8 cellular contexts compared by ENCODE assay signal in the genomic region with DNA sequence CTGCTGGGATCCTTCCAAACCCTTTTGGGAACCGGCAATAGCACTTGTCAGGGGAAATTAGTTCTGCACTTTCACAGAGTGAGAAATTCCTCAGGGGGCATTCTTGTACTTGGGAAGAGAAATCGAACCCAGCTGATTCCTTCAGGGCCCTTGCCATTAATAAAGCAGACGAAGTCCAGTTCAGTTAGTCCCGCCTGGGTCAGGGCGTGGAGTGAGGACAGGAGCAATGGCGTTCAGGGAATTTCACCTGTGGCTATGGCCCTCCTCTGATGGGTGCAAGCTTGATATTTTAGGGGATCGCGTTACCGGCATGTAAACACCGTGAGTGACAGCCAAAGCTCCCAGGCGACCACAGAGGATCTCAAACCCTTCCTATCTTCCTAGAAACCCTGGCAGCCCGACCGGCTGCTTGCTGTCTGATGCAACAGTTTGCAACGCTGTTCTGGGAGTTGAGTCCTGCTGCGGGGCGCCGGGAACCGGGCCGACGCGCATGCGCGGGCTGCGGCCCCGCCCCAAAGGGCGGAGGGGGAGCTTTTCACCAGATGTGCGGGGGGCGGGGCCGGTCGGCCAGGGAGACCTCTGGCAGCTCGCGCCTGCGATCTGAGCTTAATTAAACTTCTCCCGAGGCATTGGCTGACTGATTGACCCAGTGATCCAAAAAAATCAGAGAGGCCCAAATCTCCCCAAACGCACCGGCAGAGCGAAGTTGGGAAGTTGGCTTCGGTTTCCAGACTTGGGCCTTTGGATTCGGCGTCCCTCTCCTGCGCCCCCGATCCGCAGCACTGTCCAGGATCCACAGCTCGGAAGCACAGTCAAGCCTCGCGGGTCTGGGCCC. TPM values are rescaled to one million over a fixed set of nuclear protein-coding genes. Genes with fewer than 3 reads are reported as not detected.
A peak's percentile ranks its signal among the peaks of the same experiment; 100 is the strongest.
DNase-seq lines count a peak whose midpoint lies in the region; ATAC-seq and TF ChIP-seq lines count a peak whose summit lies in the region.

No MANE protein-coding gene starts in this region.

- ATAC-seq in HG03439 (IDR thresholded peaks at IDR 0.05; ENCODE audit: unreplicated experiment), result peak; percentile 78

- H3K27ac ChIP-seq in cingulate gyrus (ENCODE audit: low read depth, low read length), result peak overlapping the region; percentile 49
- peak overlapping the region; percentile 58 for H3K27ac ChIP-seq in layer of hippocampus (ENCODE audit: low read depth, low read length)

- H3K27me3 ChIP-seq in layer of hippocampus (ENCODE audit: control insufficient read depth, insufficient read depth, low read length), result peaks cover 2% of the 10 kb centered on the region

- TF ChIP-seq POLR2A in GM19099 (IDR thresholded peaks at IDR 0.05; ENCODE audit: extremely low read depth, insufficient read length, low read depth), result peak; percentile 70

- peak; percentile 99 for DNase-seq in AG20443 (ENCODE audit: low spot score)
- peak; percentile 95 for DNase-seq in NCI-H460 (ENCODE audit: extremely low read depth, low read depth)
- peak; percentile 90 to 92 for DNase-seq in activated CD4-positive, alpha-beta T cell treated with anti-CD3 and anti-CD28 coated beads for 4 hours
- peak; percentile 84 to 88 for DNase-seq in stimulated activated CD4-positive, alpha-beta T cell treated with anti-CD3 and anti-CD28 coated beads, Interleukin-15, amount 100 ng/mL, for 48 hours (ENCODE audit: low read depth in 2 of 2)

RNA-seq across cellular contexts. Expression of a gene that starts 34.3 kb away (rescaled TPM):
- 0.12 and 1.7 TPM in 2 replicates for total RNA-seq in NCI-H460 (2014; rRNA removed; shearing (Covaris generic))
- polyA plus RNA-seq in NCI-H460 (2014; cell fraction: nucleus; rRNA removed), result not detected in 2 replicates

Comparison
In these comparisons a context has a peak if more than half of its experiments do, and no peak if none do; other contexts are left out.
1. Peak in every context shown above with its lines: DNase-seq, ATAC-seq and H3K27ac ChIP-seq.